In genomic region chr12:123114305-123115083, GRCh38 we compare ENCODE assay signal across 11 cellular contexts. TPM values are rescaled to one million over a fixed set of nuclear protein-coding genes. Genes with fewer than 3 reads are reported as not detected.
A peak's percentile ranks its signal among the peaks of the same experiment; 100 is the strongest.
DNase-seq lines count a peak whose midpoint lies in the region; ATAC-seq, FAIRE-seq and TF ChIP-seq lines count a peak whose summit lies in the region.
"Had no signal": no experiment of that assay in that cellular context is flagged by ENCODE, and none has a peak within 500 bp of the region (broad histone marks: within the 10 kb centered on the region; RNA-seq: fewer than 3 reads in every experiment).

No MANE protein-coding gene starts in this region.

- no peaks in the 10 kb centered on the region for H3K9me3 Mint-ChIP-seq in nephron progenitor cell
- H3K9me3 Mint-ChIP-seq: activated T-helper 2 cell treated with anti-CD3 and anti-CD28 coated beads, Interferon-gamma antibody, Interleukin-2, Interleukin-4, amounts not matched to agents 10 μg/mL and 5 μg/mL and 100 μg/mL, durations not matched to agents 14 hours and 24 hours and 36 hours had no signal

- no peak for DNase-seq in HepG2 (ENCODE audit: low spot score)
- peak; percentile 70 for DNase-seq in dermis blood vessel endothelial cell
- DNase-seq in nephron progenitor cell, result no peak
- DNase-seq in vagina (ENCODE audit: extremely low spot score in 2 of 2), result no peak
- DNase-seq in suprapubic skin (ENCODE audit: low spot score in 2 of 2), result no peak
- DNase-seq in 8988T, result no peak
- no peak for DNase-seq in T-helper 9 cell
- DNase-seq: stimulated activated CD4-positive, alpha-beta T cell treated with anti-CD3 and anti-CD28 coated beads, Interleukin-4, amount 100 ng/mL, for 24 hours had no signal

- no peak overlapping the region for H3K9ac ChIP-seq in liver (ENCODE audit: low read depth in 1 of 2, low read length in 2 of 2)
- no peak overlapping the region for H3K9ac ChIP-seq in HepG2 (ENCODE audit: insufficient read depth, low read depth, low read length)

- TF ChIP-seq POLR2A in HepG2 (IDR thresholded peaks at IDR 0.05; ENCODE audit: insufficient read depth in 1 of 2, low read depth in 2 of 2, low read length in 2 of 2) (no peak), vagina (IDR thresholded peaks at IDR 0.05) (no peak), suprapubic skin (IDR thresholded peaks at IDR 0.05) (no peak)

- no peak overlapping the region for H3K4me2 ChIP-seq in HepG2 (ENCODE audit: low read depth, low read length)

- CTCF ChIA-PET in HepG2 (lab: Yijun Ruan, JAX; ENCODE audit: low intra/inter-chr PET ratio, low total read pairs), result no interaction called here

- H3K27ac Mint-ChIP-seq in nephron progenitor cell, result peak overlapping the region; percentile 22
- H3K27ac Mint-ChIP-seq: activated T-helper 2 cell treated with anti-CD3 and anti-CD28 coated beads, Interferon-gamma antibody, Interleukin-2, Interleukin-4, amounts not matched to agents 10 μg/mL and 5 μg/mL and 100 μg/mL, durations not matched to agents 14 hours and 24 hours and 36 hours had no signal

- ATAC-seq in HepG2, result no peak
- ATAC-seq: HCT116 had no signal

- H3K27ac ChIP-seq in liver (ENCODE audit: low read depth in 1 of 2, low read length in 2 of 2) (peak overlapping the region; percentile 42 to 43), HepG2 (ENCODE audit: extremely low read length, insufficient read depth, low read length) (no peak overlapping the region), vagina (peak overlapping the region; percentile 83), suprapubic skin (no peak overlapping the region)

- BruUV-seq in HepG2 (replicated peaks; lab: Mats Ljungman, UMichigan), result no TSS peak

- no peak for FAIRE-seq in HepG2 (lab: Jason Lieb, UNC)

- TF ChIP-seq EP300 in HepG2 (IDR thresholded peaks at IDR 0.05; ENCODE audit: low read depth in 2 of 2, low read length in 2 of 2) (no peak), HepG2 (CRISPR knock-in tag; IDR thresholded peaks at IDR 0.05; ENCODE audit: borderline replicate concordance) (no peak), suprapubic skin (IDR thresholded peaks at IDR 0.05) (no peak)

- intact Hi-C loops in HepG2 (cut with micrococcal nuclease; ENCODE audit: unreplicated experiment), result no loop called here
- intact Hi-C loops in vagina (cut with DNase I), result no loop called here

- POLR2A ChIA-PET in HepG2 (lab: Yijun Ruan, JAX), result no interaction called here

- peaks cover 5% of the 10 kb centered on the region for H3K27me3 Mint-ChIP-seq in nephron progenitor cell (ENCODE audit: low read depth, poor library complexity)

- TF ChIP-seq RAD21 in liver (IDR thresholded peaks at IDR 0.05) (no peak), HepG2 (CRISPR knock-in tag; IDR thresholded peaks at IDR 0.05) (no peak)

- H3K4me3 ChIP-seq in liver (ENCODE audit: low read depth in 1 of 3, low read length in 3 of 3) (no peak overlapping the region), HepG2 (replicated peaks in 1 of 3; ENCODE audit: insufficient read depth in 1 of 3, low read depth in 2 of 3, low read length in 3 of 3) (no peak overlapping the region), vagina (no peak overlapping the region), suprapubic skin (no peak overlapping the region)

- H3K4me1 ChIP-seq in liver (ENCODE audit: control insufficient read depth in 4 of 4, insufficient read depth in 4 of 4, low read length in 3 of 4) (peaks cover 4 to 27% (median 18%) of the 10 kb centered on the region in 4 donors), HepG2 (ENCODE audit: insufficient read depth, low read length) (peaks cover 20% of the 10 kb centered on the region), vagina (peaks cover 56% of the 10 kb centered on the region), suprapubic skin (peaks cover 27% of the 10 kb centered on the region)

- 78% methylated on average over 13 of the region's 13 CpGs for WGBS in liver
- WGBS in HepG2 (ENCODE audit: low lambda C conversion rate), result 94% methylated on average over 10 of the region's 13 CpGs
- WGBS in suprapubic skin, result 60% methylated on average over 13 of the region's 13 CpGs

- H3K9me3 ChIP-seq in liver (ENCODE audit: control insufficient read depth in 4 of 4, low read length in 3 of 4), result no peaks in the 10 kb centered on the region
- H3K9me3 ChIP-seq in HepG2 (ENCODE audit: low read length), result no peaks in the 10 kb centered on the region
- H3K9me3 ChIP-seq in vagina, result no peaks in the 10 kb centered on the region
- H3K9me3 ChIP-seq in suprapubic skin, result no peaks in the 10 kb centered on the region

- H2AFZ ChIP-seq in HepG2 (ENCODE audit: low read length), result no peak overlapping the region

- H3K4me1 Mint-ChIP-seq in nephron progenitor cell, result peaks cover 58% of the 10 kb centered on the region

- H3K36me3 Mint-ChIP-seq in nephron progenitor cell (ENCODE audit: low read depth), result no peaks in the 10 kb centered on the region

- H3K79me2 ChIP-seq in HepG2 (ENCODE audit: insufficient read depth, low read length), result peaks cover 5% of the 10 kb centered on the region

- H3K27me3 ChIP-seq in liver (ENCODE audit: control insufficient read depth in 4 of 4, insufficient read depth in 4 of 4, low read length in 3 of 4), result no peaks in the 10 kb centered on the region
- no peaks in the 10 kb centered on the region for H3K27me3 ChIP-seq in HepG2 (ENCODE audit: control insufficient read depth in 1 of 2, insufficient read depth in 2 of 2, low read length in 2 of 2)
- H3K27me3 ChIP-seq in vagina, result no peaks in the 10 kb centered on the region
- H3K27me3 ChIP-seq in suprapubic skin, result no peaks in the 10 kb centered on the region

- no peaks in the 10 kb centered on the region for H3K36me3 ChIP-seq in liver (ENCODE audit: control insufficient read depth in 4 of 4, insufficient read depth in 3 of 4, low read depth in 1 of 4, low read length in 3 of 4)
- peaks cover 0 to 4% of the 10 kb centered on the region in 2 experiments; a peak in 4 of 5 replicates for H3K36me3 ChIP-seq in HepG2 (replicated peaks in 1 of 2; ENCODE audit: control insufficient read depth in 1 of 2, insufficient read depth in 2 of 2, low read length in 2 of 2)
- no peaks in the 10 kb centered on the region for H3K36me3 ChIP-seq in vagina
- H3K36me3 ChIP-seq in suprapubic skin, result no peaks in the 10 kb centered on the region

- TF ChIP-seq CTCF in liver (IDR thresholded peaks at IDR 0.05; ENCODE audit: low read depth, low read length, missing input control) (no peak), HepG2 (CRISPR knock-in tag; IDR thresholded peaks at IDR 0.05) (no peak), nephron progenitor cell (IDR thresholded peaks at IDR 0.05) (no peak), vagina (IDR thresholded peaks at IDR 0.05) (no peak), suprapubic skin (IDR thresholded peaks at IDR 0.05) (no peak)

- no peak overlapping the region for H3K4me3 Mint-ChIP-seq in nephron progenitor cell

- H4K20me1 ChIP-seq in HepG2 (ENCODE audit: insufficient read depth, low read length), result no peaks in the 10 kb centered on the region

- in situ Hi-C loops in HepG2 (cut with HindIII; ENCODE audit: extremely low pct_ligation_motif_present, low pct_unique_long_range_greater_than_20kb), result no loop called here

TF ChIP-seq in liver, 16 proteins besides CTCF, POLR2A, EP300 and RAD21 (continues in another document):
- TF ChIP-seq RXRA (IDR thresholded peaks at IDR 0.05) (no peak), FOXA2 (IDR thresholded peaks at IDR 0.05) (no peak), MAX (IDR thresholded peaks at IDR 0.05) (no peak), ATF3 (IDR thresholded peaks at IDR 0.05) (no peak)

TF ChIP-seq in HepG2, 621 proteins besides CTCF, POLR2A, EP300 and RAD21:
- TF ChIP-seq ZNF207 (IDR thresholded peaks at IDR 0.05; ENCODE audit: borderline replicate concordance) (no peak), NR0B2 (CRISPR knock-in tag; IDR thresholded peaks at IDR 0.05) (no peak), NFE2L2 (IDR thresholded peaks at IDR 0.05; ENCODE audit: low read length) (no peak), FOXO1 (CRISPR knock-in tag; IDR thresholded peaks at IDR 0.05) (no peak), GABPA (IDR thresholded peaks at IDR 0.05; ENCODE audit: low read depth, low read length) (no peak), GABPA (CRISPR knock-in tag; IDR thresholded peaks at IDR 0.05; ENCODE audit: low read depth) (no peak)

RNA-seq across cellular contexts. Expression of gene PITPNM2, which starts 36.4 kb away (rescaled TPM):
- total RNA-seq in liver (10 to 100 TPM in 1 of 2 donors, 1 to 10 TPM in 1; 1.3 to 28.4 TPM), HepG2 (2016; rRNA removed; fragmentation: Illumina TruSeq; extraction: Trizol) (4.2 and 4.7 TPM in 2 replicates), dermis blood vessel endothelial cell (8.8 and 12.1 TPM in 2 replicates), vagina (8.1 TPM), suprapubic skin (10 to 100 TPM in 1 of 4 donors, 1 to 10 TPM in 3; 5.9 to 11.8 (median 6.9) TPM)
- polyA plus RNA-seq in liver (1 to 10 TPM; 3.6 to 6.6 TPM), HepG2 (2011; rRNA removed) (5.3 TPM in 2 replicates)
- 2.8 and 3.0 TPM in 2 replicates for total RNA-seq in HepG2 (2016; cell fraction: cytosol; rRNA removed; fragmentation: Illumina TruSeq; extraction: Trizol; ENCODE audit: low read depth)
- total RNA-seq in HepG2 (2016; cell fraction: insoluble cytoplasmic fraction; rRNA removed; fragmentation: Illumina TruSeq; extraction: Trizol), result 4.4 and 4.6 TPM in 2 replicates
- total RNA-seq in HepG2 (2016; cell fraction: membrane; rRNA removed; fragmentation: Illumina TruSeq; extraction: Trizol), result 4.6 and 5.9 TPM in 2 replicates
- 8.8 and 10.6 TPM in 2 replicates for total RNA-seq in HepG2 (2016; cell fraction: nucleus; rRNA removed; fragmentation: Illumina TruSeq; extraction: Trizol)
- 1.9 and 2.8 TPM in 2 replicates for polyA plus RNA-seq in HepG2 (2011; cell fraction: cytosol; rRNA removed)
- 29.2 and 36.9 TPM in 2 replicates for polyA plus RNA-seq in HepG2 (2011; cell fraction: nucleus; rRNA removed)
- 4.9 and 8.6 TPM in 2 replicates for polyA plus RNA-seq in HepG2 (2012)
- 2.0 and 2.7 TPM in 2 replicates for polyA plus RNA-seq in HepG2 (2016; cell fraction: cytosol; fragmentation: Illumina TruSeq; extraction: Trizol; ENCODE audit: low read depth)
- polyA plus RNA-seq in HepG2 (2016; cell fraction: insoluble cytoplasmic fraction; fragmentation: Illumina TruSeq; extraction: Trizol; ENCODE audit: low read depth), result 4.0 and 5.3 TPM in 2 replicates
- polyA plus RNA-seq in HepG2 (2016; cell fraction: membrane; fragmentation: Illumina TruSeq; extraction: Trizol; ENCODE audit: low read depth), result 3.2 and 3.3 TPM in 2 replicates
- polyA plus RNA-seq in HepG2 (2016; cell fraction: nucleus; fragmentation: Illumina TruSeq; extraction: Trizol; ENCODE audit: insufficient read depth, low read depth), result 22.7 and 28.3 TPM in 2 replicates
- 9.4 and 13.8 TPM in 2 replicates for polyA minus RNA-seq in HepG2 (2011; rRNA and poly(A)+ RNA removed; ENCODE audit: low replicate concordance)
- polyA minus RNA-seq in HepG2 (2011; cell fraction: cytosol; rRNA and poly(A)+ RNA removed), result 4.8 and 6.2 TPM in 2 replicates
- polyA minus RNA-seq in HepG2 (2011; cell fraction: nucleus; rRNA and poly(A)+ RNA removed), result 17.6 and 22.1 TPM in 2 replicates

Comparison
In these comparisons a context has a peak if more than half of its experiments do, and no peak if none do; other contexts are left out.
1. H3K27ac ChIP-seq: peak in liver (2 of 2) and vagina (single experiment); none in HepG2 (single experiment) and suprapubic skin (single experiment).